Comparison of ENCODE assay signal across 9 cellular contexts in the genomic region with DNA sequence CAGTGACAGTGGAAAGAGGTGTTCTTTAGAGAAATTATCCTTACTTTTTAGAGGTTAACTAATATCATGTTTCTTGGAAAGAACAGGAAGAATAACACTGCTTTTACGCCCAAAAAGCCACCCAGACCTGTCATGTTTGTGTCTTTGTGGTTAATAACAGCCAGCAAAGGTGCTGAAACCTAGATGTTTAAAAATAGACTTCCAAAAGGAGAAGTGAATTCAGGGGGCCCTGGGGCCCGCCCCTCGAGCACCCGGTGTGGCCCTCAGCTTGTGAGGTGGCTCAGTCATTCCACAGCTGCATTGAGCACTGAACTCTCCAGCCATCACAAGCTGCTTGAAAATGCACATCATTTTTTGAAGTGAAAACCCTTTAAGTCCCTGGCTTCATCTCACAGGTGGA. TPM values are rescaled to one million over a fixed set of nuclear protein-coding genes. Genes with fewer than 3 reads are reported as not detected.
DNase-seq lines count a peak whose midpoint lies in the region; ATAC-seq, FAIRE-seq and TF ChIP-seq lines count a peak whose summit lies in the region.
"Had no signal": no experiment of that assay in that cellular context is flagged by ENCODE, and none has a peak within 500 bp of the region (broad histone marks: within the 10 kb centered on the region; RNA-seq: fewer than 3 reads in every experiment).

No MANE protein-coding gene starts in this region.

- H3K27me3 ChIP-seq in BE2C (no peaks in the 10 kb centered on the region), WERI-Rb-1 (ENCODE audit: insufficient read depth, low read depth, severe bottlenecking) (no peaks in the 10 kb centered on the region)

- H3K9me3 ChIP-seq in BE2C, result no peaks in the 10 kb centered on the region
- no peaks in the 10 kb centered on the region for H3K9me3 ChIP-seq in WERI-Rb-1 (ENCODE audit: severe bottlenecking)

- H3K27ac Mint-ChIP-seq in central memory CD8-positive, alpha-beta T cell (ENCODE audit: low read depth), result peak overlapping the region; percentile 82

- H3K4me3 Mint-ChIP-seq in central memory CD8-positive, alpha-beta T cell, result peak overlapping the region; percentile 8

- no peak overlapping the region for H3K4me3 ChIP-seq in BE2C (ENCODE audit: low read depth, low read length)
- no peak overlapping the region for H3K4me3 ChIP-seq in WERI-Rb-1 (ENCODE audit: low read depth, low read length)

- H3K36me3 ChIP-seq in BE2C, result peaks cover 4% of the 10 kb centered on the region
- H3K36me3 ChIP-seq in WERI-Rb-1, result peaks cover 28% of the 10 kb centered on the region

- no peak overlapping the region for H3K27ac ChIP-seq in WERI-Rb-1

- FAIRE-seq in frontal cortex (lab: Jason Lieb, UNC), result no peak

- ATAC-seq in GM18508 (IDR thresholded peaks at IDR 0.05; ENCODE audit: insufficient read depth, unreplicated experiment) (peak; percentile 29), GM21360 (IDR thresholded peaks at IDR 0.05; ENCODE audit: unreplicated experiment) (peak; percentile 75), HG03378 (IDR thresholded peaks at IDR 0.05; ENCODE audit: unreplicated experiment) (peak; percentile 58)
- peak; percentile 51 for ATAC-seq in central memory CD8-positive, alpha-beta T cell (replicated peaks; ENCODE audit: extremely low read depth, poor library complexity, severe bottlenecking)
- ATAC-seq: HCT116 had no signal

- peaks cover 27% of the 10 kb centered on the region for H3K4me1 Mint-ChIP-seq in central memory CD8-positive, alpha-beta T cell

- no peak for TF ChIP-seq CTCF in BE2C (IDR thresholded peaks at IDR 0.05; ENCODE audit: low read depth, low read length)
- TF ChIP-seq CTCF in WERI-Rb-1 (IDR thresholded peaks at IDR 0.05; ENCODE audit: low read depth, low read length), result no peak

- no peaks in the 10 kb centered on the region for H3K4me1 ChIP-seq in BE2C

- peaks cover 24% of the 10 kb centered on the region for H3K36me3 Mint-ChIP-seq in central memory CD8-positive, alpha-beta T cell (ENCODE audit: insufficient read depth)

- H3K9me3 Mint-ChIP-seq in central memory CD8-positive, alpha-beta T cell, result no peaks in the 10 kb centered on the region

- no peaks in the 10 kb centered on the region for H3K27me3 Mint-ChIP-seq in central memory CD8-positive, alpha-beta T cell

- DNase-seq in central memory CD8-positive, alpha-beta T cell (ENCODE audit: low spot score in 2 of 2), result no peak
- DNase-seq in frontal cortex (ENCODE audit: low spot score in 2 of 2) (no peak), BE2C (no peak), GM03348 (ENCODE audit: low spot score) (no peak), WERI-Rb-1 (no peak)

RNA-seq across cellular contexts. Expression of a gene that starts 20.8 kb away (rescaled TPM):
- total RNA-seq in frontal cortex, result under 0.01 TPM
- 1.2 TPM for polyA plus RNA-seq in BE2C (2012; ENCODE audit: insufficient read depth, insufficient read length, low read depth)
